ENCODE assay signal across 1 cellular context in the genomic region with DNA sequence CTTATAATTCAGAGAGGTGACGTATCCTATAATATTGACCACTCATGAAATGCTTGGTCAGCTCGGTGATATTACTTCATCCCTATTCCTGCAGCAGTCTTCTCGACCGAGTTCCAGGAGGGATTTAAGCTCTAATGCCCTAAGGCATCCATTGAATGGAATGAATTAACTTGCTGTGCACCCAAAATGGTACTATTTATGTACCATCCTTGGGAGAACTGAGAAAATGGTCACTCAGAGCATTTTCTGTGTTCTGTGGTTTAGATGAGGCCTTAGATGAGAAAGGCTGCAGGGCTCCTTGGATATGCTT.
TF ChIP-seq lines count a peak whose summit lies in the region.

No MANE protein-coding gene starts in this region.

TF ChIP-seq in K562, 482 proteins besides CTCF, POLR2A, EP300 and RAD21:
- TF ChIP-seq MXD1 (CRISPR knock-in tag; IDR thresholded peaks at IDR 0.05; ENCODE audit: borderline replicate concordance, poor library complexity, severe bottlenecking) = no peak
- TF ChIP-seq, protein P1, sequence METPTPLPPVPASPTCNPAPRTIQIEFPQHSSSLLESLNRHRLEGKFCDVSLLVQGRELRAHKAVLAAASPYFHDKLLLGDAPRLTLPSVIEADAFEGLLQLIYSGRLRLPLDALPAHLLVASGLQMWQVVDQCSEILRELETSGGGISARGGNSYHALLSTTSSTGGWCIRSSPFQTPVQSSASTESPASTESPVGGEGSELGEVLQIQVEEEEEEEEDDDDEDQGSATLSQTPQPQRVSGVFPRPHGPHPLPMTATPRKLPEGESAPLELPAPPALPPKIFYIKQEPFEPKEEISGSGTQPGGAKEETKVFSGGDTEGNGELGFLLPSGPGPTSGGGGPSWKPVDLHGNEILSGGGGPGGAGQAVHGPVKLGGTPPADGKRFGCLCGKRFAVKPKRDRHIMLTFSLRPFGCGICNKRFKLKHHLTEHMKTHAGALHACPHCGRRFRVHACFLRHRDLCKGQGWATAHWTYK (CRISPR knock-in tag; IDR thresholded peaks at IDR 0.05) = no peak
- TF ChIP-seq CBFA2T2 (conservative IDR thresholded peaks at IDR 0.05) = no peak
- TF ChIP-seq POU5F1 (IDR thresholded peaks at IDR 0.05; ENCODE audit: borderline replicate concordance, low read depth, low read length, partially characterized antibody) = no peak
- TF ChIP-seq CEBPG (CRISPR knock-in tag; IDR thresholded peaks at IDR 0.05) = no peak
- 0 out of 4 replicates have a peak, but pooled peaks of 1 of the 2 experiments have one; percentile 3 for TF ChIP-seq CEBPG (tag; conservative IDR thresholded peaks at IDR 0.05 in 1 of 2, IDR thresholded peaks at IDR 0.05 in 1 of 2)
- TF ChIP-seq, protein P2, sequence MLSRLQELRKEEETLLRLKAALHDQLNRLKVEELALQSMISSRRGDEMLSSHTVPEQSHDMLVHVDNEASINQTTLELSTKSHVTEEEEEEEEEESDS (CRISPR knock-in tag; IDR thresholded peaks at IDR 0.05) = no peak
- no peak for TF ChIP-seq HSF4 (CRISPR knock-in tag; IDR thresholded peaks at IDR 0.05; ENCODE audit: borderline replicate concordance)
- no peak for TF ChIP-seq FOXK1 (CRISPR knock-in tag; IDR thresholded peaks at IDR 0.05; ENCODE audit: borderline replicate concordance)
- 0 out of 2 replicates have a peak, but pooled peaks have one; percentile 29 for TF ChIP-seq CBFB (CRISPR knock-in tag; IDR thresholded peaks at IDR 0.05)
- 0 out of 2 replicates have a peak, but pooled peaks have one; percentile 22 for TF ChIP-seq ZNF316 (IDR thresholded peaks at IDR 0.05)
- TF ChIP-seq TAF1 (IDR thresholded peaks at IDR 0.05; ENCODE audit: control insufficient read depth, extremely low read depth, insufficient read depth, low read length, severe bottlenecking) = no peak
- no peak for TF ChIP-seq GTF2A2 (tag; IDR thresholded peaks at IDR 0.05)
- TF ChIP-seq, protein P3, sequence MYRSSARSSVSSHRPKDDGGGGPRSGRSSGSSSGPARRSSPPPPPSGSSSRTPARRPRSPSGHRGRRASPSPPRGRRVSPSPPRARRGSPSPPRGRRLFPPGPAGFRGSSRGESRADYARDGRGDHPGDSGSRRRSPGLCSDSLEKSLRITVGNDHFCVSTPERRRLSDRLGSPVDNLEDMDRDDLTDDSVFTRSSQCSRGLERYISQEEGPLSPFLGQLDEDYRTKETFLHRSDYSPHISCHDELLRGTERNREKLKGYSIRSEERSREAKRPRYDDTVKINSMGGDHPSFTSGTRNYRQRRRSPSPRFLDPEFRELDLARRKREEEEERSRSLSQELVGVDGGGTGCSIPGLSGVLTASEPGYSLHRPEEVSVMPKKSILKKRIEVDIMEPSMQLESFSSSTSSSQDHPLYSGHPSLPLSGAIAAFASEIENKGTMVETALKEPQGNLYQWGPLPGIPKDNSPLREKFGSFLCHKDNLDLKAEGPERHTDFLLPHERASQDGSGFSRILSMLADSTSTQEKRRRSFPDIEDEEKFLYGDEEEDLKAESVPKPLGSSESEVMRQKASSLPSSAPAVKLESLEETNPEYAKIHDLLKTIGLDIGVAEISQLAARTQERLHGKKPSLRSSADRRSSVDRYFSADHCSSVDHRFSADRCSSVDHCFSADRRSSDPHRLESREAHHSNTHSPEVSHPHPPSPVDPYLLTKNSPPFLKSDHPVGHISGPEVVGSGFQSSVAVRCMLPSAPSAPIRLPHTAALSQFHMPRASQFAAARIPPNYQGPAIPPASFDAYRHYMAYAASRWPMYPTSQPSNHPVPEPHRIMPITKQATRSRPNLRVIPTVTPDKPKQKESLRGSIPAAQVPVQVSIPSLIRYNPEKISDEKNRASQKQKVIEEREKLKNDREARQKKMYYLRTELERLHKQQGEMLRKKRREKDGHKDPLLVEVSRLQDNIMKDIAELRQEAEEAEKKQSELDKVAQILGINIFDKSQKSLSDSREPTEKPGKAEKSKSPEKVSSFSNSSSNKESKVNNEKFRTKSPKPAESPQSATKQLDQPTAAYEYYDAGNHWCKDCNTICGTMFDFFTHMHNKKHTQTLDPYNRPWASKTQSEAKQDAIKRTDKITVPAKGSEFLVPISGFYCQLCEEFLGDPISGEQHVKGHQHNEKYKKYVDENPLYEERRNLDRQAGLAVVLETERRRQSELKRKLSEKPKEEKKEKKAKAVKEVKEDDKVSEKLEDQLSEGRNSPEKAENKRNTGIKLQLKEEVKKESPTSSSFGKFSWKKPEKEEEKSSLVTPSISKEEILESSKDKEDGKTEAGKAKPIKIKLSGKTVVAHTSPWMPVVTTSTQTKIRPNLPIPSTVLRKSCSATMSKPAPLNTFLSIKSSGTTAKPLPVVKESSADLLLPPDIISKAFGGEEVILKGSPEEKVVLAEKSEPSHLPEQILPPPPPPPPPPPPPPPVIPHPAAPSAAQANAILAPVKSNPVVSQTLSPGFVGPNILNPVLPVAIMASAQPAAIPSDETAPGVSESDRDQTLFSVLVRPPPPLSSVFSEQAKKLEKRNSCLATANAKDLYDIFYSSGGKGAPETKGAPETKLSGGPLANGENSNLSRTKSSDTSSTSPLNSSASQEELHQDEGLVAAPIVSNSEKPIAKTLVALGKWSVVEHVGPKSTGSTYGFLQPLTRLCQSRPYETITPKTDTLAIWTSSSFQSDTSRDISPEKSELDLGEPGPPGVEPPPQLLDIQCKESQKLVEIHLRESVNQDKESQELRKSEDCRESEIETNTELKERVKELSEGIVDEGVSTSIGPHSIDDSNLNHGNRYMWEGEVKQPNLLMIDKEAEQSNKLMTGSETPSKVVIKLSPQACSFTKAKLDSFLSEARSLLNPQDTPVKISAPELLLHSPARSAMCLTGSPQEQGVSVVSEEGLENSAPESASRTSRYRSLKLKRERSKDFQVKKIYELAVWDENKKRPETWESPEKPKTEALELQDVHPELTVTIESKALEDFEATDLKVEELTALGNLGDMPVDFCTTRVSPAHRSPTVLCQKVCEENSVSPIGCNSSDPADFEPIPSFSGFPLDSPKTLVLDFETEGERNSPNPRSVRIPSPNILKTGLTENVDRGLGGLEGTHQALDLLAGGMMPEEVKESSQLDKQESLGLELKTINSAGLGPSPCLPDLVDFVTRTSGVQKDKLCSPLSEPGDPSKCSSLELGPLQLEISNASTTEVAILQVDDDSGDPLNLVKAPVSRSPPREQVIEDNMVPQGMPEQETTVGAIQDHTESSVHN (IDR thresholded peaks at IDR 0.05; ENCODE audit: borderline replicate concordance in 1 of 2, low read depth in 1 of 2) = no peak
- TF ChIP-seq POLR2AphosphoS2 (IDR thresholded peaks at IDR 0.05; ENCODE audit: low read length) = no peak
